In the genomic region with DNA sequence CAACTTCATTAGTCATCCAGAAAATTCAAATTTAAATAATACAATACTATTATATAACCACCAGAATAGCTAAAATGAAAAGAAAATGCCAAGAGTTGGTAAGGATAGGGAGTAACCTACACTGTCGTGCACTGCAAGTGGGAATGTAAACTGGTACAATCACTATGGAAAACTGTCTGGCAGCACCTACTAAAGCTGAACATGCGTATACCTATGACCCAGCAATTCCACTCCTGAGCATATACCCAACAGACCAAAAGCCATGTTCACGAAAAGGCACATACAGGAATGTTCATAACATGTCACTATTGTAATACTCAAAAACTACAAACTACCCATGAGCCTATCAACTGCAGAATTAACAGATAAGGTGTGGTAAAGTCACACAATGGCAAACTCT, we compare ENCODE assay signal across 27 cellular contexts. TPM values are rescaled to one million over a fixed set of nuclear protein-coding genes. Genes with fewer than 3 reads are reported as not detected.
DNase-seq lines count a peak whose midpoint lies in the region; ATAC-seq and TF ChIP-seq lines count a peak whose summit lies in the region.
"Had no signal": no experiment of that assay in that cellular context is flagged by ENCODE, and none has a peak within 500 bp of the region (broad histone marks: within the 10 kb centered on the region; RNA-seq: fewer than 3 reads in every experiment).

No MANE protein-coding gene starts in this region.

- H3K27ac ChIP-seq in HEK293 (ENCODE audit: extremely low read depth, low read depth, low read length), result no peak overlapping the region
- H3K27ac ChIP-seq in right cardiac atrium (ENCODE audit: low read length), result peak overlapping the region; percentile 66
- H3K27ac ChIP-seq in spleen, result peak overlapping the region in 6 of 8 donors; percentile 60 to 81 (median 78)
- no peak overlapping the region for H3K27ac ChIP-seq in foreskin keratinocyte
- no peak overlapping the region for H3K27ac ChIP-seq in hepatocyte
- H3K27ac ChIP-seq: 22Rv1, PC-9, SJSA1 had no signal

- peaks cover 97% of the 10 kb centered on the region for H3K79me2 ChIP-seq in hepatocyte

- TF ChIP-seq POLR2A in spleen (IDR thresholded peaks at IDR 0.05), result no peak

- H2AFZ ChIP-seq in hepatocyte, result no peak overlapping the region
- H2AFZ ChIP-seq: GM23248, PC-9 had no signal

- H3K9me3 ChIP-seq in HEK293 (ENCODE audit: control insufficient read depth, insufficient read depth, low read depth, low read length) (no peaks in the 10 kb centered on the region), right cardiac atrium (ENCODE audit: control insufficient read depth, low read length) (no peaks in the 10 kb centered on the region), spleen (peaks cover 0 to 7% (median 0%) of the 10 kb centered on the region in 8 donors), hepatocyte (ENCODE audit: low read depth) (no peaks in the 10 kb centered on the region)
- H3K9me3 ChIP-seq: BE2C, gastroesophageal sphincter, prostate gland, SJSA1, upper lobe of left lung had no signal

- intact Hi-C loops in right cardiac atrium (cut with DNase I), result no loop called here
- intact Hi-C loops in spleen (cut with DNase I; ENCODE audit: low total_unique reads), result no loop called here

- H3K36me3 Mint-ChIP-seq in T-helper 2 cell treated with Interferon-gamma antibody and Interleukin-4, amounts not matched to agents 5 μg/mL and 100 μg/mL, for 36 hours (ENCODE audit: low read depth), result peaks cover 9% of the 10 kb centered on the region

- no peak for TF ChIP-seq CTCF in HEK293 (tag by site-specific recombination; IDR thresholded peaks at IDR 0.05)
- TF ChIP-seq CTCF in spleen (IDR thresholded peaks at IDR 0.05 in 8 of 11, conservative IDR thresholded peaks at IDR 0.05 in 3 of 11), result no peak
- TF ChIP-seq CTCF in foreskin keratinocyte (conservative IDR thresholded peaks at IDR 0.05), result no peak
- TF ChIP-seq CTCF in hepatocyte (IDR thresholded peaks at IDR 0.05; ENCODE audit: poor library complexity), result no peak

- H3K4me3 ChIP-seq in HEK293 (ENCODE audit: low read depth, low read length), result no peak overlapping the region
- no peak overlapping the region for H3K4me3 ChIP-seq in right cardiac atrium (ENCODE audit: low read length)
- H3K4me3 ChIP-seq in spleen, result no peak overlapping the region
- no peak overlapping the region for H3K4me3 ChIP-seq in hepatocyte
- H3K4me3 ChIP-seq: PC-9, SJSA1 had no signal

- H3K27me3 ChIP-seq in right cardiac atrium (ENCODE audit: control insufficient read depth, insufficient read depth) (no peaks in the 10 kb centered on the region), spleen (replicated peaks in 1 of 7) (no peaks in the 10 kb centered on the region), foreskin keratinocyte (no peaks in the 10 kb centered on the region), hepatocyte (no peaks in the 10 kb centered on the region)
- H3K27me3 ChIP-seq: BE2C, gastroesophageal sphincter, SJSA1, upper lobe of left lung had no signal

- H4K20me1 ChIP-seq in hepatocyte (ENCODE audit: insufficient read depth, poor library complexity, severe bottlenecking), result peaks cover 36% of the 10 kb centered on the region

- no peak for ATAC-seq in right cardiac atrium
- ATAC-seq in GM21423 (IDR thresholded peaks at IDR 0.05; ENCODE audit: unreplicated experiment), result no peak
- no peak for ATAC-seq in foreskin keratinocyte
- ATAC-seq: stimulated activated naive CD8-positive, alpha-beta T cell treated with anti-CD3 and anti-CD28 coated beads, Interleukin-15, Interleukin-2, amounts not matched to agents 100 U/mL and 50 U/mL, for 24 hours had no signal

- peaks cover 7% of the 10 kb centered on the region for H3K9me3 Mint-ChIP-seq in T-helper 2 cell treated with Interferon-gamma antibody and Interleukin-4, amounts not matched to agents 5 μg/mL and 100 μg/mL, for 36 hours
- H3K9me3 Mint-ChIP-seq: central memory CD8-positive, alpha-beta T cell had no signal

- H3K4me2 ChIP-seq in hepatocyte, result no peak overlapping the region
- H3K4me2 ChIP-seq: PC-9 had no signal

- POLR2A ChIA-PET in HEK293 (lab: Yijun Ruan, JAX), result no interaction called here

- no peak for DNase-seq in T-helper 2 cell treated with Interferon-gamma antibody and Interleukin-4, amounts not matched to agents 5 μg/mL and 100 μg/mL, for 36 hours (ENCODE audit: low spot score)
- DNase-seq in T-helper 2 cell (no peak), right cardiac atrium (no peak), spleen (no peak), foreskin keratinocyte (no peak), hepatocyte (ENCODE audit: low spot score) (no peak)
- DNase-seq: activated CD4-positive, alpha-beta T cell treated with anti-CD3 and anti-CD28 coated beads, Interleukin-2, amount 50 U/mL, for 4 hours; activated CD8-positive, alpha-beta memory T cell treated with anti-CD3 and anti-CD28 coated beads, Interleukin-2, amount 50 U/mL, for 48 hours; activated effector memory CD4-positive, alpha-beta T cell treated with Interleukin-2 at 50 U/mL for 16 hours; amniotic stem cell; BE2C; NCI-H1048; NCI-H187 treated with DMSO at 0.1 percent for 48 hours; NCI-H2227 treated with DMSO at 0.1 percent for 48 hours; PC-9; stimulated activated CD4-positive, alpha-beta T cell treated with anti-CD3 and anti-CD28 coated beads, Interleukin-4, amount 100 ng/mL, for 1 hour; stimulated activated naive CD8-positive, alpha-beta T cell treated with anti-CD3 and anti-CD28 coated beads, Interleukin-15, Interleukin-2, amounts not matched to agents 100 U/mL and 50 U/mL, for 24 hours; upper lobe of left lung had no signal

- peaks cover 8% of the 10 kb centered on the region for H3K4me1 ChIP-seq in HEK293 (ENCODE audit: control insufficient read depth, insufficient read depth, low read length)
- peaks cover 5% of the 10 kb centered on the region for H3K4me1 ChIP-seq in right cardiac atrium (ENCODE audit: control insufficient read depth, insufficient read depth, low read length)
- H3K4me1 ChIP-seq in spleen, result peaks cover 12 to 78% (median 31%) of the 10 kb centered on the region in 6 donors
- H3K4me1 ChIP-seq in foreskin keratinocyte, result peaks cover 7% of the 10 kb centered on the region
- peaks cover 16% of the 10 kb centered on the region for H3K4me1 ChIP-seq in hepatocyte (ENCODE audit: insufficient read depth)
- H3K4me1 ChIP-seq: BE2C, prostate gland had no signal

- peaks cover 32% of the 10 kb centered on the region for H3K4me1 Mint-ChIP-seq in T-helper 2 cell treated with Interferon-gamma antibody and Interleukin-4, amounts not matched to agents 5 μg/mL and 100 μg/mL, for 36 hours (ENCODE audit: low read depth)

- CTCF ChIA-PET in HEK293 (lab: Yijun Ruan, JAX), result interaction anchor here (0.6 to 1.1 kb wide), 2 partner anchors 10 to 201 kb away, joined by 3 to 4 read pairs; no protein-coding TSS in a partner anchor

- H3K27ac Mint-ChIP-seq in T-helper 2 cell treated with Interferon-gamma antibody and Interleukin-4, amounts not matched to agents 5 μg/mL and 100 μg/mL, for 36 hours, result peak overlapping the region; percentile 53
- H3K27ac Mint-ChIP-seq: WTC11 had no signal

- H3K27me3 Mint-ChIP-seq in T-helper 2 cell treated with Interferon-gamma antibody and Interleukin-4, amounts not matched to agents 5 μg/mL and 100 μg/mL, for 36 hours (ENCODE audit: low read depth), result no peaks in the 10 kb centered on the region
- H3K27me3 Mint-ChIP-seq: central memory CD8-positive, alpha-beta T cell had no signal

- 76% methylated on average over 3 of the region's 3 CpGs for WGBS in right cardiac atrium
- WGBS in spleen, 5 donors, result 84 to 89% (median 86%) methylated on average over 3 of the region's 3 CpGs
- 88% methylated on average over 3 of the region's 3 CpGs for WGBS in hepatocyte (ENCODE audit: low lambda C conversion rate, missing lambda C conversion rate)

- H3K4me3 Mint-ChIP-seq in T-helper 2 cell treated with Interferon-gamma antibody and Interleukin-4, amounts not matched to agents 5 μg/mL and 100 μg/mL, for 36 hours, result no peak overlapping the region
- H3K4me3 Mint-ChIP-seq: central memory CD8-positive, alpha-beta T cell had no signal

- H3K36me3 ChIP-seq in HEK293 (ENCODE audit: control insufficient read depth in 2 of 2, insufficient read depth in 1 of 2, low read length in 2 of 2) (no peaks in the 10 kb centered on the region), spleen (no peaks in the 10 kb centered on the region), hepatocyte (replicated peaks; ENCODE audit: insufficient read depth, low read depth) (no peaks in the 10 kb centered on the region)
- H3K36me3 ChIP-seq: BE2C, gastroesophageal sphincter, prostate gland, SJSA1, upper lobe of left lung had no signal

- no peaks in the 10 kb centered on the region for H3K9me2 ChIP-seq in hepatocyte (replicated peaks; ENCODE audit: insufficient read depth)

TF ChIP-seq in HEK293, 187 proteins besides CTCF, POLR2A, EP300 and RAD21:
- TF ChIP-seq ZNF600 (tag by site-specific recombination; IDR thresholded peaks at IDR 0.05), result 0 out of 2 replicates have a peak, but pooled peaks have one; percentile 29
- no peak for TF ChIP-seq ZNF169 (tag by site-specific recombination; IDR thresholded peaks at IDR 0.05)
- TF ChIP-seq ZNF140 (tag by site-specific recombination; IDR thresholded peaks at IDR 0.05), result peak; percentile 90

RNA-seq across cellular contexts. Expression of a gene that starts 32.7 kb away (rescaled TPM):
- total RNA-seq in right cardiac atrium, result 100 to 1,000 TPM in 1 of 4 donors, 10 to 100 TPM in 3; 84.9 to 121 (median 93.3) TPM
- 50.6 TPM for polyA plus RNA-seq in right cardiac atrium
- total RNA-seq in spleen, result 100 to 1,000 TPM; 105 to 157 (median 112) TPM
- 10 to 100 TPM; 20.8 to 33.8 (median 25.1) TPM for polyA plus RNA-seq in spleen
- 33.1 and 37.6 TPM in 2 replicates for total RNA-seq in foreskin keratinocyte
- polyA plus RNA-seq in foreskin keratinocyte, result 16.2 and 19.9 TPM in 2 replicates
- total RNA-seq in hepatocyte, result 45.3 and 56.4 TPM in 2 replicates
- polyA plus RNA-seq in hepatocyte, result 29.7 and 29.9 TPM in 2 replicates

Comparison
In these comparisons a context has a peak if more than half of its experiments do, and no peak if none do; other contexts are left out.
1. H3K27ac ChIP-seq: peak in right cardiac atrium (single experiment) and spleen (6 of 8); none in HEK293 (single experiment), foreskin keratinocyte (single experiment) and hepatocyte (single experiment).